1 cellular context compared by ENCODE assay signal in genomic region chr18:76528477-76529432, GRCh38.
TF ChIP-seq lines count a peak whose summit lies in the region.

No MANE protein-coding gene starts in this region.

TF ChIP-seq in HepG2, 621 proteins besides CTCF, POLR2A, EP300 and RAD21 (continued from another document):
- TF ChIP-seq E2F2 (CRISPR knock-in tag; IDR thresholded peaks at IDR 0.05; ENCODE audit: borderline replicate concordance) (no peak), ZSCAN22 (CRISPR knock-in tag; IDR thresholded peaks at IDR 0.05) (no peak), IRX3 (CRISPR knock-in tag; IDR thresholded peaks at IDR 0.05; ENCODE audit: borderline replicate concordance, low read depth) (no peak), NCOA1 (CRISPR knock-in tag; IDR thresholded peaks at IDR 0.05) (no peak), TARDBP (CRISPR knock-in tag; IDR thresholded peaks at IDR 0.05) (no peak), ZNF816 (CRISPR knock-in tag; IDR thresholded peaks at IDR 0.05; ENCODE audit: borderline replicate concordance) (0 out of 2 replicates have a peak, but pooled peaks have one; percentile 5), ZBTB21 (CRISPR knock-in tag; IDR thresholded peaks at IDR 0.05) (no peak), HNF1B (CRISPR knock-in tag; IDR thresholded peaks at IDR 0.05) (no peak), ZNF672 (CRISPR knock-in tag; IDR thresholded peaks at IDR 0.05) (no peak), SALL1 (CRISPR knock-in tag; IDR thresholded peaks at IDR 0.05) (peak; percentile 67), MAFK (conservative IDR thresholded peaks at IDR 0.05 in 1 of 2, IDR thresholded peaks at IDR 0.05 in 1 of 2; ENCODE audit: low read length in 2 of 2) (no peak), TAF15 (IDR thresholded peaks at IDR 0.05; ENCODE audit: low read depth, low read length, poor library complexity, severe bottlenecking) (no peak), ZNF180 (CRISPR knock-in tag; IDR thresholded peaks at IDR 0.05; ENCODE audit: borderline replicate concordance, low read depth) (no peak), AGO2 (optimal IDR thresholded peaks at IDR 0.05; ENCODE audit: low read depth, low read length) (no peak), SNAPC4 (CRISPR knock-in tag; IDR thresholded peaks at IDR 0.05) (no peak), AHR (CRISPR knock-in tag; IDR thresholded peaks at IDR 0.05) (no peak), KLF6 (CRISPR knock-in tag; IDR thresholded peaks at IDR 0.05) (no peak), FOXA3 (CRISPR knock-in tag; IDR thresholded peaks at IDR 0.05) (0 out of 2 replicates have a peak, but pooled peaks have one; percentile 30), ZNF790 (CRISPR knock-in tag; IDR thresholded peaks at IDR 0.05; ENCODE audit: borderline replicate concordance) (no peak), MED8 (CRISPR knock-in tag; IDR thresholded peaks at IDR 0.05; ENCODE audit: insufficient replicate concordance) (no peak), MIER3 (CRISPR knock-in tag; IDR thresholded peaks at IDR 0.05; ENCODE audit: borderline replicate concordance) (no peak), ZBTB25 (CRISPR knock-in tag; IDR thresholded peaks at IDR 0.05) (no peak), DRAP1 (CRISPR knock-in tag; IDR thresholded peaks at IDR 0.05) (no peak), IRF1 (CRISPR knock-in tag; IDR thresholded peaks at IDR 0.05; ENCODE audit: low read depth) (no peak), ZNF891 (CRISPR knock-in tag; IDR thresholded peaks at IDR 0.05) (no peak), ZNF337 (CRISPR knock-in tag; IDR thresholded peaks at IDR 0.05; ENCODE audit: borderline replicate concordance, low read depth) (no peak), PAWR (CRISPR knock-in tag; IDR thresholded peaks at IDR 0.05; ENCODE audit: borderline replicate concordance) (no peak), HOXA5 (CRISPR knock-in tag; IDR thresholded peaks at IDR 0.05) (no peak), ZFP1 (CRISPR knock-in tag; IDR thresholded peaks at IDR 0.05) (no peak), CENPBD1 (CRISPR knock-in tag; IDR thresholded peaks at IDR 0.05; ENCODE audit: borderline replicate concordance, low read depth) (no peak), DBP (CRISPR knock-in tag; IDR thresholded peaks at IDR 0.05; ENCODE audit: not compliant biosample characterization) (no peak), ZNF607 (CRISPR knock-in tag; IDR thresholded peaks at IDR 0.05; ENCODE audit: borderline replicate concordance) (no peak), ATF6 (CRISPR knock-in tag; conservative IDR thresholded peaks at IDR 0.05) (no peak), ONECUT2 (CRISPR knock-in tag; IDR thresholded peaks at IDR 0.05) (no peak), TBX2 (CRISPR knock-in tag; IDR thresholded peaks at IDR 0.05; ENCODE audit: borderline replicate concordance) (no peak), GFI1 (CRISPR knock-in tag; IDR thresholded peaks at IDR 0.05; ENCODE audit: borderline replicate concordance) (no peak), ZNF44 (CRISPR knock-in tag; IDR thresholded peaks at IDR 0.05) (no peak), ZSCAN9 (CRISPR knock-in tag; IDR thresholded peaks at IDR 0.05; ENCODE audit: borderline replicate concordance) (no peak)
- TF ChIP-seq, protein P1, sequence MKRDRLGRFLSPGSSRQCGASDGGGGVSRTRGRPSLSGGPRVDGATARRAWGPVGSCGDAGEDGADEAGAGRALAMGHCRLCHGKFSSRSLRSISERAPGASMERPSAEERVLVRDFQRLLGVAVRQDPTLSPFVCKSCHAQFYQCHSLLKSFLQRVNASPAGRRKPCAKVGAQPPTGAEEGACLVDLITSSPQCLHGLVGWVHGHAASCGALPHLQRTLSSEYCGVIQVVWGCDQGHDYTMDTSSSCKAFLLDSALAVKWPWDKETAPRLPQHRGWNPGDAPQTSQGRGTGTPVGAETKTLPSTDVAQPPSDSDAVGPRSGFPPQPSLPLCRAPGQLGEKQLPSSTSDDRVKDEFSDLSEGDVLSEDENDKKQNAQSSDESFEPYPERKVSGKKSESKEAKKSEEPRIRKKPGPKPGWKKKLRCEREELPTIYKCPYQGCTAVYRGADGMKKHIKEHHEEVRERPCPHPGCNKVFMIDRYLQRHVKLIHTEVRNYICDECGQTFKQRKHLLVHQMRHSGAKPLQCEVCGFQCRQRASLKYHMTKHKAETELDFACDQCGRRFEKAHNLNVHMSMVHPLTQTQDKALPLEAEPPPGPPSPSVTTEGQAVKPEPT (CRISPR knock-in tag; IDR thresholded peaks at IDR 0.05; ENCODE audit: low read depth), result no peak
- TF ChIP-seq, protein P2, sequence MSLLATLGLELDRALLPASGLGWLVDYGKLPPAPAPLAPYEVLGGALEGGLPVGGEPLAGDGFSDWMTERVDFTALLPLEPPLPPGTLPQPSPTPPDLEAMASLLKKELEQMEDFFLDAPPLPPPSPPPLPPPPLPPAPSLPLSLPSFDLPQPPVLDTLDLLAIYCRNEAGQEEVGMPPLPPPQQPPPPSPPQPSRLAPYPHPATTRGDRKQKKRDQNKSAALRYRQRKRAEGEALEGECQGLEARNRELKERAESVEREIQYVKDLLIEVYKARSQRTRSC (CRISPR knock-in tag; IDR thresholded peaks at IDR 0.05; ENCODE audit: low read depth), result no peak
